ENCODE assay signal across 16 cellular contexts in the genomic region with DNA sequence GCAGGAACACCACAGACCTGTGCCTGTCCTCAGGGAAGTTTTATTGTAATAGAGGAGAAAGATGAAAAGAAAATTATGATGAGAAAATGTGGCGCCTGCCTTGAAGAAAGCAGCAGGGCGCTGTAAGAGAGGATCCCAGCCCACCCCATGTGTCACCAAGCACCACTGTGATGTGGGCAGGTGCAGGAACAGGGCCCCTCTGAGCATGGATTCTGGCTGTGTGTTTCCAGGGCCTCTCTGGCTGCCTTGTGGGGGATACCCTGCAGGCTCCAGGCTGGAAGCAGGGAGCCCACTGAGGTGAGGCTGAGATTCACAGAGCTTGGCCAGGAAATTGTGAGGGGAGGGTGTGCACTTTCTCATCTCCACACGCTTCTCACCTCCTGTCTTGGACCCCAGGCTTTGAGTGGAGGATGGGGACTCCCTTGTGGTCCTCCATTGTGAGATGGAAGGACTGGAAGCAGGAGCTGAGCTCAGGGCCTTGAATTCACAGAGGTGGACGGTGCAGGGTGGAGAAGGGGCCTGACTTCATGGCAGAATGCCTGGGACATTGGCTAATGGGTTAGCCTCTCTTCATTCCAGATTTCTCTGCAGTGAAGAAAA.
"Had no signal": no experiment of that assay in that cellular context is flagged by ENCODE, and none has a peak within 500 bp of the region (broad histone marks: within the 10 kb centered on the region; RNA-seq: fewer than 3 reads in every experiment).

No MANE protein-coding gene starts in this region.

- H3K27ac ChIP-seq: ascending aorta, breast epithelium, ovary, skin epidermis, suprapubic skin, upper lobe of left lung, WERI-Rb-1 had no signal

- H3K27me3 ChIP-seq: ascending aorta, ovary, upper lobe of left lung had no signal

- DNase-seq: activated CD4-positive, alpha-beta memory T cell treated with anti-CD3 and anti-CD28 coated beads, Interleukin-2, amount 10 ng/mL, durations not matched to agents 7 days and 5 days; activated CD4-positive, alpha-beta T cell treated with anti-CD3 and anti-CD28 coated beads for 36 hours; activated naive CD4-positive, alpha-beta T cell treated with anti-CD3 and anti-CD28 coated beads, Interleukin-2, amount 10 ng/mL, durations not matched to agents 7 days and 5 days; mesenchymal stem cell; ovary; stimulated activated CD4-positive, alpha-beta T cell treated with anti-CD3 and anti-CD28 coated beads, Interleukin-15, amount 100 ng/mL, for 24 hours; stimulated activated CD4-positive, alpha-beta T cell treated with anti-CD3 and anti-CD28 coated beads, Interleukin-4, amount 100 ng/mL, for 1 hour; stimulated activated naive CD4-positive, alpha-beta T cell; T-helper 17 cell; WERI-Rb-1 had no signal

- H3K4me3 Mint-ChIP-seq: activated CD4-positive, alpha-beta memory T cell treated with anti-CD3 and anti-CD28 coated beads, Interleukin-2, amount 10 ng/mL, durations not matched to agents 7 days and 5 days; activated CD4-positive, alpha-beta T cell treated with anti-CD3 and anti-CD28 coated beads for 36 hours; activated naive CD4-positive, alpha-beta T cell treated with anti-CD3 and anti-CD28 coated beads, Interleukin-2, amount 10 ng/mL, durations not matched to agents 7 days and 5 days; neural crest cell; T-helper 17 cell had no signal

- H3K4me1 ChIP-seq: ascending aorta, breast epithelium, suprapubic skin, upper lobe of left lung had no signal

- H3K4me3 ChIP-seq: ascending aorta, breast epithelium, ovary, skin epidermis, suprapubic skin, upper lobe of left lung had no signal

- H3K9me3 ChIP-seq: ascending aorta, breast epithelium, ovary, suprapubic skin, upper lobe of left lung had no signal

- H3K4me1 Mint-ChIP-seq: activated CD4-positive, alpha-beta memory T cell treated with anti-CD3 and anti-CD28 coated beads, Interleukin-2, amount 10 ng/mL, durations not matched to agents 7 days and 5 days; activated naive CD4-positive, alpha-beta T cell treated with anti-CD3 and anti-CD28 coated beads, Interleukin-2, amount 10 ng/mL, durations not matched to agents 7 days and 5 days had no signal

- H3K36me3 ChIP-seq: ascending aorta, breast epithelium, ovary, suprapubic skin, upper lobe of left lung, WERI-Rb-1 had no signal

- ATAC-seq: activated CD4-positive, alpha-beta T cell treated with anti-CD3 and anti-CD28 coated beads for 36 hours; T-helper 17 cell had no signal

- H3K27ac Mint-ChIP-seq: activated CD4-positive, alpha-beta memory T cell treated with anti-CD3 and anti-CD28 coated beads, Interleukin-2, amount 10 ng/mL, durations not matched to agents 7 days and 5 days; activated CD4-positive, alpha-beta T cell treated with anti-CD3 and anti-CD28 coated beads for 36 hours; activated naive CD4-positive, alpha-beta T cell treated with anti-CD3 and anti-CD28 coated beads, Interleukin-2, amount 10 ng/mL, durations not matched to agents 7 days and 5 days; T-helper 17 cell had no signal

- H3K27me3 Mint-ChIP-seq: activated CD4-positive, alpha-beta memory T cell treated with anti-CD3 and anti-CD28 coated beads, Interleukin-2, amount 10 ng/mL, durations not matched to agents 7 days and 5 days; activated naive CD4-positive, alpha-beta T cell treated with anti-CD3 and anti-CD28 coated beads, Interleukin-2, amount 10 ng/mL, durations not matched to agents 7 days and 5 days had no signal
